Comparison of ENCODE assay signal across 1 cellular context in the genomic region with DNA sequence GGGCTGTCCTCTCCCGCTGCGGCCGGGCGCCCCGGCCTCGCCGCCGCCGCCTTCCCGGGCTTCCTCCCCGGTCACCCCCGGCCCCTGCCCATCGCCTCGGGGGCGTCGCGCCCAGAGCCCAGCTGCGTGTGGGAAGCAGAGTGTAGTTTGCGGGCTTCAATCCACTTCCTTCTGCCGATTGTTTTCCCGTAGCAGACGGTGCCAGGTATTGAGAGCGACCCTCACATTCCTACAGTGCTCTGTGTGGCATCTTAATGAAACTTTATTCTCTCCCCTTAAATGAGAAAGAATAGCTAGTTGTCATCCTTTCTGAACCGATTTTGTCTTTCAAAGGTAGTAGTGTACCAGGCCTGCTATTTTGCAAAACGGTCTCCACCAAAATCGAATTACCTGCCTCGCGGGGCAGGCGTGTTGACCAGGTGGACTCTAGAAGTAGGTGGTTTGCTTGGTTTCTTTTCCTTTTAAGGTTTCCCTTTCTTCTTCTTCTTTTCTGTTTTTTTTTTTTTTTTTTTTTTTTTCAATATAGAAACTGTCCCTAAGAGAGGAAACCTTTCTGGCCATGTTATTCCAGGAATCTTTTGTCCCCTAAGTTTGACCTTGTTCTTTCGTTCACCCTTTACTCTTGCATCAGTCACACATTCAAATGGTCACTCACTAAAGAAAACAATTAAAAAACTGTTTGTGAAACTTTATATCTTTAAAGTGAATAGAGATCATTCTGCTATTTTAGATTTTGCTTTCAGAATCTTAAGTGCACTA.
A peak's percentile ranks its signal among the peaks of the same experiment; 100 is the strongest.
TF ChIP-seq lines count a peak whose summit lies in the region.

No MANE protein-coding gene starts in this region.

TF ChIP-seq in HEK293, 187 proteins besides CTCF, POLR2A, EP300 and RAD21 (continued from another document):
- TF ChIP-seq, protein P1, sequence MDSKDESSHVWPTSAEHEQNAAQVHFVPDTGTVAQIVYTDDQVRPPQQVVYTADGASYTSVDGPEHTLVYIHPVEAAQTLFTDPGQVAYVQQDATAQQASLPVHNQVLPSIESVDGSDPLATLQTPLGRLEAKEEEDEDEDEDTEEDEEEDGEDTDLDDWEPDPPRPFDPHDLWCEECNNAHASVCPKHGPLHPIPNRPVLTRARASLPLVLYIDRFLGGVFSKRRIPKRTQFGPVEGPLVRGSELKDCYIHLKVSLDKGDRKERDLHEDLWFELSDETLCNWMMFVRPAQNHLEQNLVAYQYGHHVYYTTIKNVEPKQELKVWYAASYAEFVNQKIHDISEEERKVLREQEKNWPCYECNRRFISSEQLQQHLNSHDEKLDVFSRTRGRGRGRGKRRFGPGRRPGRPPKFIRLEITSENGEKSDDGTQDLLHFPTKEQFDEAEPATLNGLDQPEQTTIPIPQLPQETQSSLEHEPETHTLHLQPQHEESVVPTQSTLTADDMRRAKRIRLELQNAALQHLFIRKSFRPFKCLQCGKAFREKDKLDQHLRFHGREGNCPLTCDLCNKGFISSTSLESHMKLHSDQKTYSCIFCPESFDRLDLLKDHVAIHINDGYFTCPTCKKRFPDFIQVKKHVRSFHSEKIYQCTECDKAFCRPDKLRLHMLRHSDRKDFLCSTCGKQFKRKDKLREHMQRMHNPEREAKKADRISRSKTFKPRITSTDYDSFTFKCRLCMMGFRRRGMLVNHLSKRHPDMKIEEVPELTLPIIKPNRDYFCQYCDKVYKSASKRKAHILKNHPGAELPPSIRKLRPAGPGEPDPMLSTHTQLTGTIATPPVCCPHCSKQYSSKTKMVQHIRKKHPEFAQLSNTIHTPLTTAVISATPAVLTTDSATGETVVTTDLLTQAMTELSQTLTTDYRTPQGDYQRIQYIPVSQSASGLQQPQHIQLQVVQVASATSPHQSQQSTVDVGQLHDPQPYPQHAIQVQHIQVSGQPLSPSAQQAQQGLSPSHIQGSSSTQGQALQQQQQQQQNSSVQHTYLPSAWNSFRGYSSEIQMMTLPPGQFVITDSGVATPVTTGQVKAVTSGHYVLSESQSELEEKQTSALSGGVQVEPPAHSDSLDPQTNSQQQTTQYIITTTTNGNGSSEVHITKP (tag by site-specific recombination; IDR thresholded peaks at IDR 0.05): 0 out of 2 replicates have a peak, but pooled peaks have one; percentile 40
- TF ChIP-seq, protein P2, sequence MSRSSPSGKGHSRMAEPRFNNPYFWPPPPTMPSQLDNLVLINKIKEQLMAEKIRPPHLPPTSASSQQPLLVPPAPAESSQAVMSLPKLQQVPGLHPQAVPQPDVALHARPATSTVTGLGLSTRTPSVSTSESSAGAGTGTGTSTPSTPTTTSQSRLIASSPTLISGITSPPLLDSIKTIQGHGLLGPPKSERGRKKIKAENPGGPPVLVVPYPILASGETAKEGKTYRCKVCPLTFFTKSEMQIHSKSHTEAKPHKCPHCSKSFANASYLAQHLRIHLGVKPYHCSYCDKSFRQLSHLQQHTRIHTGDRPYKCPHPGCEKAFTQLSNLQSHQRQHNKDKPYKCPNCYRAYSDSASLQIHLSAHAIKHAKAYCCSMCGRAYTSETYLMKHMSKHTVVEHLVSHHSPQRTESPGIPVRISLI (tag by site-specific recombination; IDR thresholded peaks at IDR 0.05): 0 out of 2 replicates have a peak, but pooled peaks have one; percentile 47
TF ChIP-seq in HEK293: peak in this region for 7.
